Comparison of ENCODE assay signal across 8 cellular contexts in the genomic region with DNA sequence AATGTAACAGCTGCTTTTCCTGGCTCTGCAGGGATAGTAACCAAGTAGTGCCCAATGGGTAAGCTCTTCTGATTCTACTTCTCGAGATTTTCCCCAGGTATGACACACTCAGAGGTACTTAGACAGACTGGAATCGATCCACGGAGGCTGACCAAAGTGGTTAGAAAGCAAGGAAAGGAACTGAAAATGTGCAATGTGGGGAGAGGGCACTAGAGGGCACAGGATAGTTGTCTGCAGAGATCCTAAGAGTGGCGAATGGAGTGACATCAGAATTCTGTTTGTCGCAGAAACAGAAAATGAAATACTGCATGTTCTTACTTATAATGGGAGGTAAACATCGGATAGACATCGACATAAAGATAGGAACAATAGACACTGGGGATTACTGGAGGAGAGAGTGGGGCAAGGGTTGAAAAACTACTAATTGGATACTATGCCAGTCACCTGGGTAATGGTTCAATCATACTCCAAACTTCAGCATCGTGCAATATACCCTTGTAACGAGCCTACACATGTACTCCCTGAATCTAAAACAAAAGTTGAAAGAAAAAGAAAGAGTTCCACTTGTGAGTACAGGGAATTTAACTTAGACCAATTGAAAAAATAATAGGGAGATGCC. TPM values are rescaled to one million over a fixed set of nuclear protein-coding genes. Genes with fewer than 3 reads are reported as not detected.
DNase-seq lines count a peak whose midpoint lies in the region; ATAC-seq and TF ChIP-seq lines count a peak whose summit lies in the region.

No MANE protein-coding gene starts in this region.

- H3K4me1 ChIP-seq in NT2/D1 (ENCODE audit: insufficient read depth, insufficient read length), result no peaks in the 10 kb centered on the region

- no peaks in the 10 kb centered on the region for H3K79me2 ChIP-seq in neural cell (replicated peaks; ENCODE audit: insufficient read depth, low read length)

- no peaks in the 10 kb centered on the region for H3K9me2 ChIP-seq in neural cell (ENCODE audit: insufficient read depth, low read length)

- H3K9ac ChIP-seq in NT2/D1 (ENCODE audit: insufficient read length, low read depth) (no peak overlapping the region), neural cell (ENCODE audit: low read length) (no peak overlapping the region)

- TF ChIP-seq CTCF in GM12873 (IDR thresholded peaks at IDR 0.05; ENCODE audit: insufficient read depth, low read depth, low read length, missing control alignments), result peak; percentile 60
- TF ChIP-seq CTCF in neural cell (IDR thresholded peaks at IDR 0.05; ENCODE audit: poor library complexity, severe bottlenecking), result peak; percentile 69

- H3K36me3 ChIP-seq in NT2/D1 (ENCODE audit: insufficient read depth, insufficient read length, low read length) (no peaks in the 10 kb centered on the region), neural cell (ENCODE audit: insufficient read depth, low read length) (no peaks in the 10 kb centered on the region)

- DNase-seq in AG08396 (ENCODE audit: low spot score) (peak; percentile 25), NT2/D1 (ENCODE audit: low read depth, low spot score) (peak; percentile 32), dermis blood vessel endothelial cell (peak; percentile 50), GF-D8 (lab: John Stamatoyannopoulos, UW) (no peak)

- H3K4me2 ChIP-seq in neural cell (ENCODE audit: low read length), result no peak overlapping the region

- H3K27ac ChIP-seq in neural cell (ENCODE audit: low read length), result peak overlapping the region; percentile 7

- H4K20me1 ChIP-seq in neural cell (ENCODE audit: insufficient read depth), result no peaks in the 10 kb centered on the region

- H3F3A ChIP-seq in neural cell (ENCODE audit: insufficient read depth, low read length, poor library complexity, severe bottlenecking), result no peaks in the 10 kb centered on the region

- no peak for TF ChIP-seq EP300 in neural cell (conservative IDR thresholded peaks at IDR 0.05; ENCODE audit: poor library complexity, severe bottlenecking)

- no peaks in the 10 kb centered on the region for H3K9me3 ChIP-seq in NT2/D1 (ENCODE audit: insufficient read depth, low read length)
- no peaks in the 10 kb centered on the region for H3K9me3 ChIP-seq in neural cell (ENCODE audit: low read length)

- H2AFZ ChIP-seq in neural cell (ENCODE audit: low read depth, low read length), result no peak overlapping the region

- H3K27me3 ChIP-seq in NT2/D1 (ENCODE audit: insufficient read depth, insufficient read length) (no peaks in the 10 kb centered on the region), neural cell (ENCODE audit: insufficient read depth, low read depth, low read length) (no peaks in the 10 kb centered on the region)

- peak; percentile 78 for ATAC-seq in HG02938 (IDR thresholded peaks at IDR 0.05; ENCODE audit: unreplicated experiment)
- no peak for ATAC-seq in HG03460 (IDR thresholded peaks at IDR 0.05; ENCODE audit: unreplicated experiment)

- TF ChIP-seq RAD21 in neural cell (conservative IDR thresholded peaks at IDR 0.05), result peak; percentile 57

- H3K4me3 ChIP-seq in NT2/D1 (ENCODE audit: insufficient read length, low read depth) (no peak overlapping the region), neural cell (ENCODE audit: low read length) (peak overlapping the region; percentile 16)

TF ChIP-seq in neural cell, 6 proteins besides CTCF, POLR2A, EP300 and RAD21:
- no peak for TF ChIP-seq POLR2AphosphoS5 (IDR thresholded peaks at IDR 0.05)
- TF ChIP-seq SMC3 (conservative IDR thresholded peaks at IDR 0.05; ENCODE audit: poor library complexity), result peak; percentile 59

RNA-seq across cellular contexts. Expression of a gene that starts 23.3 kb away (rescaled TPM):
- 0.37 TPM in 1 of 2 replicates, not detected in the other for total RNA-seq in dermis blood vessel endothelial cell
- not detected in 2 replicates for polyA plus RNA-seq in neural cell
- not detected in 2 replicates for polyA minus RNA-seq in neural cell
